ENCODE assay signal across 12 cellular contexts in the genomic region with DNA sequence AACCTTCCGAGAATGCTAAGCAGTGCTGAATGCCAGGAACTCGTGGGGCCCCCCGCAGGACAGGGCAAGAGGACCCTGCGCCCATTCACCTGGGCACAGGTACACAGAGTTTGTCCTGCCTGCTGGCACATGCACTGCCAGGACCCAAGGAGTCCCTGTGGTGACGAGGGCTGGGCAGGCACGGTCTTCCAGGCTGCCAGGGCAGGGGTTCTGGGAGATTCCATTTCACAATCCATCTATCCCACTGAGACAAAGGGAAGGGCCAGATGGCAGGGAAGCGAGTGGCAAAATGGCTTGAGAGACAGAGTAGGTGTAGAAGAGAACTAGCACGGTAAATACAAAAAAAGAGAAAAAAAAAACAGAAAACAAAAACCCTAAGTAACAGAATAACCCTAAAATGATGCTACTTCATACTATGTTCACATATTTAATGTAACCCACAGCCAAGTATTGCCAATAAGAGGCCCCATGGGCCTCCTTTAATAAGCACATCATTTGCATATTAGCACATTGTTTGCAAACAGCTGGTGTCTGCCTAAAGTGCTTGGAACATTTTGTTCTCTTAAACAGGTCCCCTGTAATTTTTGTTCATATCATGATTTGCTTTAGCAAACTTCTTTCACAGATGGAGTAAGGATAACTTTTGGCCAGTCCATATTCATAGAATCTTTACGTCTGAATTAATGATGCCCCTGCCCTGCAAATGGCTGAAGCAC.
DNase-seq lines count a peak whose midpoint lies in the region; ATAC-seq and TF ChIP-seq lines count a peak whose summit lies in the region.
"Had no signal": no experiment of that assay in that cellular context is flagged by ENCODE, and none has a peak within 500 bp of the region (broad histone marks: within the 10 kb centered on the region; RNA-seq: fewer than 3 reads in every experiment).

No MANE protein-coding gene starts in this region.

- ATAC-seq in GM18505 (IDR thresholded peaks at IDR 0.05; ENCODE audit: unreplicated experiment): no peak
- peak; percentile 33 for ATAC-seq in sciatic nerve
- no peak for ATAC-seq in GM19467 (IDR thresholded peaks at IDR 0.05; ENCODE audit: unreplicated experiment)

- H3K36me3 ChIP-seq in Peyer's patch (peaks cover 0 to 25% (median 0%) of the 10 kb centered on the region in 3 donors), esophagus (ENCODE audit: control insufficient read depth in 2 of 2, insufficient read depth in 2 of 2, low read length in 1 of 2) (peaks cover 0 to 15% of the 10 kb centered on the region in 2 donors)
- H3K36me3 ChIP-seq: cardiac muscle cell had no signal

- peak overlapping the region; percentile 0 to 85 (median 63) for H3K27ac ChIP-seq in Peyer's patch
- peak overlapping the region; percentile 60 to 62 for H3K27ac ChIP-seq in esophagus (ENCODE audit: low read depth in 2 of 2, low read length in 1 of 2)
- H3K27ac ChIP-seq: cardiac muscle cell had no signal

- H3K4me1 ChIP-seq in Peyer's patch (peaks cover 0 to 30% (median 24%) of the 10 kb centered on the region in 4 donors), esophagus (ENCODE audit: control insufficient read depth in 2 of 2, insufficient read depth in 2 of 2, low read length in 1 of 2) (peaks cover 3 to 12% of the 10 kb centered on the region in 2 donors)

- TF ChIP-seq POLR2A in GM18505 (IDR thresholded peaks at IDR 0.05; ENCODE audit: borderline replicate concordance, extremely low read depth, insufficient read depth, insufficient read length) (peak; percentile 33), Peyer's patch (IDR thresholded peaks at IDR 0.05) (no peak)

- DNase-seq in Peyer's patch (peak; percentile 30 to 49 (median 38)), sciatic nerve (ENCODE audit: low spot score) (no peak), iPS-NIHi11 (ENCODE audit: low spot score) (no peak), kidney glomerular epithelial cell (lab: John Stamatoyannopoulos, UW) (no peak)
- no peak for DNase-seq in stimulated activated CD4-positive, alpha-beta T cell treated with anti-CD3 and anti-CD28 coated beads, Interleukin-1b, Interleukin-23, amount 100 ng/mL, for 48 hours
- DNase-seq: mesenchymal stem cell, NCI-H1694 treated with DMSO at 0.1 percent for 48 hours had no signal

- intact Hi-C loops in sciatic nerve (cut with DNase I): loop anchor here (10.0 kb wide), 1 partner anchor 802 kb away; no protein-coding TSS in a partner anchor

- WGBS in esophagus, 2 donors: 86 to 88% methylated on average over 9 of the region's 9 CpGs

- TF ChIP-seq CTCF in Peyer's patch (IDR thresholded peaks at IDR 0.05): no peak

- H3K27me3 ChIP-seq in Peyer's patch (no peaks in the 10 kb centered on the region), esophagus (ENCODE audit: control insufficient read depth in 1 of 2, insufficient read depth in 2 of 2, low read length in 2 of 2) (no peaks in the 10 kb centered on the region)
- H3K27me3 ChIP-seq: cardiac muscle cell had no signal

- H3K9me3 ChIP-seq in Peyer's patch: no peaks in the 10 kb centered on the region
- H3K9me3 ChIP-seq in esophagus (ENCODE audit: control insufficient read depth in 2 of 2, insufficient read depth in 1 of 2, low read depth in 1 of 2, low read length in 1 of 2): no peaks in the 10 kb centered on the region

- no peak overlapping the region for H3K4me3 ChIP-seq in Peyer's patch
- no peak overlapping the region for H3K4me3 ChIP-seq in esophagus (ENCODE audit: low read depth in 1 of 2, low read length in 2 of 2)
- H3K4me3 ChIP-seq: cardiac muscle cell, smooth muscle cell had no signal

Comparison
In these comparisons a context has a peak if more than half of its experiments do, and no peak if none do; other contexts are left out.
1. DNase-seq: peak in Peyer's patch (3 of 3); none in sciatic nerve (single experiment), iPS-NIHi11 (single experiment), stimulated activated CD4-positive, alpha-beta T cell treated with anti-CD3 and anti-CD28 coated beads, Interleukin-1b, Interleukin-23, amount 100 ng/mL, for 48 hours (single experiment) and kidney glomerular epithelial cell (single experiment).